ENCODE assay signal across 10 cellular contexts in genomic region chr15:31031471-31032064, GRCh38.
DNase-seq lines count a peak whose midpoint lies in the region; ATAC-seq and TF ChIP-seq lines count a peak whose summit lies in the region.
"Had no signal": no experiment of that assay in that cellular context is flagged by ENCODE, and none has a peak within 500 bp of the region (broad histone marks: within the 10 kb centered on the region; RNA-seq: fewer than 3 reads in every experiment).

No MANE protein-coding gene starts in this region.

- DNase-seq in AG08395 (ENCODE audit: low spot score): peak; percentile 34
- peak; percentile 38 for DNase-seq in GM19240 (ENCODE audit: insufficient read length, low spot score)
- DNase-seq in cardiac fibroblast (ENCODE audit: low read depth in 2 of 2): peak; percentile 62 to 63
- DNase-seq in DMS153 (lab: John Stamatoyannopoulos, UW): no peak
- DNase-seq in middle frontal gyrus (ENCODE audit: extremely low spot score, low spot score): no peak
- DNase-seq in DMS 273 (lab: John Stamatoyannopoulos, UW; ENCODE audit: unreplicated experiment): no peak
- no peak for DNase-seq in NCI-H146 (lab: John Stamatoyannopoulos, UW)

- TF ChIP-seq CTCF in cardiac fibroblast (IDR thresholded peaks at IDR 0.05; ENCODE audit: low read depth, low read length): no peak

- peak; percentile 63 for ATAC-seq in HG03064 (IDR thresholded peaks at IDR 0.05; ENCODE audit: low read depth, unreplicated experiment)
- ATAC-seq: HCT116 had no signal

- H3K4me3 ChIP-seq in cardiac fibroblast (replicated peaks in 1 of 2; ENCODE audit: low read depth in 2 of 2, low read length in 2 of 2): no peak overlapping the region
- H3K4me3 ChIP-seq: smooth muscle cell had no signal

Comparison
In these comparisons a context has a peak if more than half of its experiments do, and no peak if none do; other contexts are left out.
1. DNase-seq: peak in AG08395 (single experiment), GM19240 (single experiment) and cardiac fibroblast (2 of 2); none in DMS153 (single experiment), middle frontal gyrus (single experiment), DMS 273 (single experiment) and NCI-H146 (single experiment).